Comparison of ENCODE assay signal across 8 cellular contexts in the genomic region with DNA sequence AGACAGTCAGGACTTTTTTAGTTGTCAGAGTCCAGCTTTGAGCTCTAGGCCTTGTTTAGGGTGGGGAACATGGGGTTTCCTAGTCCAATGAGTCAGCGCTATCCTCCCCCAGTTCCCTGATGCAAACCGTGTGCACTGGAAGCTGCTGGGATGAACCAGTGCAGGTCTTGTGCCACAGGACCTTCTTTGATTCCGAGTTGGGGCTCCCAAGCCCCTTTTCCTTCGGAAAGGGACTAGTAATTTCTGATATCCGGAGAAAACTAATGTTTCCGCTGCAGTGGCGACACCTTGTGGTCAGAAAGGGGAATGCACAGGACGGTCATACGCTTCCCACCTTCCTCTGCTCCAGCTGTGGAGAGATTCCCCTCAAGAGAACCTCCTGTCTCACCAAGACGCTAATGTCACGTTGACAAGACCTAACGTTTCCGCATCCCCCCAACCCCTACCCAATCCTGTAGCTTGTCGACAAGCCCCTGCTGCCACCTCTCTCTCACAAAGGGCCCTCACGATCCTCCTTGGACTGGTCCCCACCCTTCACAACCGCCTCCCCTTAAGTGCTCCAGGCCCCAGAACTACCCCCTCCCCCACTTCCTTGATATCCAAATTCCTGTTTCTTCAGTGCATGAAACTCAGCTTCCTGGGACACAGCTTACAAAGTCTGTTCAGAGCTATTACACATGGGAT. TPM values are rescaled to one million over a fixed set of nuclear protein-coding genes. Genes with fewer than 3 reads are reported as not detected.
DNase-seq lines count a peak whose midpoint lies in the region; ATAC-seq and TF ChIP-seq lines count a peak whose summit lies in the region.

No MANE protein-coding gene starts in this region.

- H3K4me1 ChIP-seq in mucosa of stomach (ENCODE audit: control insufficient read depth, insufficient read depth, low read length), result peaks cover 6% of the 10 kb centered on the region

- no peaks in the 10 kb centered on the region for H3K36me3 Mint-ChIP-seq in activated CD8-positive, alpha-beta T cell treated with anti-CD3 and anti-CD28 coated beads, Interleukin-2, amount 10 ng/mL, durations not matched to agents 7 days and 5 days (ENCODE audit: low read depth)
- no peaks in the 10 kb centered on the region for H3K36me3 Mint-ChIP-seq in endothelial cell (ENCODE audit: low read depth, unreplicated experiment)

- CTCF ChIA-PET in activated CD8-positive, alpha-beta T cell treated with anti-CD3 and anti-CD28 coated beads, Interleukin-2, amount 10 ng/mL, durations not matched to agents 7 days and 5 days (lab: Charles Lee), result interaction anchor here (0.6 to 15.1 kb wide), 78 partner anchors 8 to 1131 kb away, joined by 3 to 838 read pairs (median 5); a partner anchor contains a TSS

- peaks cover 3% of the 10 kb centered on the region for H3K27me3 Mint-ChIP-seq in activated CD8-positive, alpha-beta T cell treated with anti-CD3 and anti-CD28 coated beads, Interleukin-2, amount 10 ng/mL, durations not matched to agents 7 days and 5 days (ENCODE audit: low read depth)
- H3K27me3 Mint-ChIP-seq in endothelial cell (ENCODE audit: unreplicated experiment), result peaks cover 4% of the 10 kb centered on the region

- peak; percentile 98 for TF ChIP-seq CTCF in endothelial cell (IDR thresholded peaks at IDR 0.05; ENCODE audit: unreplicated experiment)

- peak; percentile 45 for ATAC-seq in HG02798 (IDR thresholded peaks at IDR 0.05; ENCODE audit: poor library complexity, unreplicated experiment)
- peak; percentile 50 for ATAC-seq in activated CD8-positive, alpha-beta T cell treated with anti-CD3 and anti-CD28 coated beads, Interleukin-2, amount 10 ng/mL, durations not matched to agents 7 days and 5 days
- no peak for ATAC-seq in GM18861 (IDR thresholded peaks at IDR 0.05; ENCODE audit: unreplicated experiment)

- no peaks in the 10 kb centered on the region for H3K9me3 ChIP-seq in mucosa of stomach (ENCODE audit: control insufficient read depth, low read length)

- no peaks in the 10 kb centered on the region for H3K36me3 ChIP-seq in mucosa of stomach (ENCODE audit: control insufficient read depth, insufficient read depth, low read length)

- peak overlapping the region; percentile 21 for H3K27ac Mint-ChIP-seq in activated CD8-positive, alpha-beta T cell treated with anti-CD3 and anti-CD28 coated beads, Interleukin-2, amount 10 ng/mL, durations not matched to agents 7 days and 5 days
- no peak overlapping the region for H3K27ac Mint-ChIP-seq in endothelial cell (ENCODE audit: unreplicated experiment)

- H3K4me3 ChIP-seq in mucosa of stomach (ENCODE audit: low read length), result no peak overlapping the region

- peak overlapping the region; percentile 33 for H3K9ac ChIP-seq in mucosa of stomach (ENCODE audit: low read length)

- no peaks in the 10 kb centered on the region for H3K9me3 Mint-ChIP-seq in activated CD8-positive, alpha-beta T cell treated with anti-CD3 and anti-CD28 coated beads, Interleukin-2, amount 10 ng/mL, durations not matched to agents 7 days and 5 days (ENCODE audit: insufficient read depth)
- H3K9me3 Mint-ChIP-seq in endothelial cell (ENCODE audit: unreplicated experiment), result no peaks in the 10 kb centered on the region

- POLR2A ChIA-PET in activated CD8-positive, alpha-beta T cell treated with anti-CD3 and anti-CD28 coated beads, Interleukin-2, amount 10 ng/mL, durations not matched to agents 7 days and 5 days (lab: Charles Lee), result interaction anchor here (1.3 kb wide), 1 partner anchor 149 kb away, joined by 5 read pairs; no protein-coding TSS in a partner anchor

- H3K27me3 ChIP-seq in mucosa of stomach (ENCODE audit: control insufficient read depth, insufficient read depth, low read length), result peaks cover 3% of the 10 kb centered on the region

- no peak overlapping the region for H3K4me3 Mint-ChIP-seq in activated CD8-positive, alpha-beta T cell treated with anti-CD3 and anti-CD28 coated beads, Interleukin-2, amount 10 ng/mL, durations not matched to agents 7 days and 5 days
- no peak overlapping the region for H3K4me3 Mint-ChIP-seq in endothelial cell (ENCODE audit: unreplicated experiment)

- peaks cover 12% of the 10 kb centered on the region for H3K4me1 Mint-ChIP-seq in activated CD8-positive, alpha-beta T cell treated with anti-CD3 and anti-CD28 coated beads, Interleukin-2, amount 10 ng/mL, durations not matched to agents 7 days and 5 days (ENCODE audit: low read depth)
- peaks cover 9% of the 10 kb centered on the region for H3K4me1 Mint-ChIP-seq in endothelial cell (ENCODE audit: unreplicated experiment)

- DNase-seq in DMS153 treated with DMSO at 0.1 percent for 48 hours (lab: John Stamatoyannopoulos, UW; ENCODE audit: unreplicated experiment), result peak; percentile 48
- peak; percentile 65 for DNase-seq in NCI-H748 (lab: John Stamatoyannopoulos, UW; ENCODE audit: unreplicated experiment)
- DNase-seq in activated CD8-positive, alpha-beta T cell treated with anti-CD3 and anti-CD28 coated beads, Interleukin-2, amount 10 ng/mL, durations not matched to agents 7 days and 5 days, result peak; percentile 81
- DNase-seq in endothelial cell (ENCODE audit: low spot score), result peak; percentile 77
- DNase-seq in stimulated activated CD8-positive, alpha-beta memory T cell treated with anti-CD3 and anti-CD28 coated beads, Interleukin-4, amount 100 ng/mL, for 4 hours (ENCODE audit: low read depth in 2 of 2, low spot score in 1 of 2), result peak; percentile 23 to 68

RNA-seq across cellular contexts. Expression of a gene that starts 31.0 kb away (rescaled TPM):
- under 1 TPM; 0.16 to 0.24 TPM for total RNA-seq in activated CD8-positive, alpha-beta T cell treated with anti-CD3 and anti-CD28 coated beads, Interleukin-2, amount 10 ng/mL, durations not matched to agents 7 days and 5 days
- total RNA-seq in endothelial cell (ENCODE audit: unreplicated experiment), result 0.10 TPM

RNA-seq across cellular contexts. Expression of a gene that starts 34.7 kb away (rescaled TPM):
- total RNA-seq in activated CD8-positive, alpha-beta T cell treated with anti-CD3 and anti-CD28 coated beads, Interleukin-2, amount 10 ng/mL, durations not matched to agents 7 days and 5 days, result not detected
- total RNA-seq in endothelial cell (ENCODE audit: unreplicated experiment), result 1.9 TPM
